In genomic region chr20:59785986-59786753, GRCh38 we compare ENCODE assay signal across 15 cellular contexts.
DNase-seq lines count a peak whose midpoint lies in the region; ATAC-seq and TF ChIP-seq lines count a peak whose summit lies in the region.
"Had no signal": no experiment of that assay in that cellular context is flagged by ENCODE, and none has a peak within 500 bp of the region (broad histone marks: within the 10 kb centered on the region; RNA-seq: fewer than 3 reads in every experiment).

No MANE protein-coding gene starts in this region.

- no peaks in the 10 kb centered on the region for H3K27me3 Mint-ChIP-seq in neural crest cell (ENCODE audit: low read depth)
- H3K27me3 Mint-ChIP-seq in activated T-cell treated with anti-CD3 and anti-CD28 coated beads, Interleukin-2, amount 50 U/mL, for 24 hours = peaks cover 25% of the 10 kb centered on the region

- DNase-seq in DMS53 (lab: John Stamatoyannopoulos, UW) (peak; percentile 40), DMS53 treated with DMSO at 0.1 percent for 48 hours (lab: John Stamatoyannopoulos, UW; ENCODE audit: unreplicated experiment) (no peak), GM13976 (ENCODE audit: low spot score) (peak; percentile 8), neural crest cell (ENCODE audit: low read depth, low spot score) (no peak)
- peak; percentile 32 for DNase-seq in activated CD8-positive, alpha-beta memory T cell treated with anti-CD3 and anti-CD28 coated beads, Interleukin-2, amount 50 U/mL, for 48 hours
- DNase-seq in activated T-cell treated with anti-CD3 and anti-CD28 coated beads, Interleukin-2, amount 50 U/mL, for 24 hours = no peak
- DNase-seq: IMR-90, NCI-H1436 treated with DMSO at 0.1 percent for 48 hours, NCI-H2081, NCI-H526 treated with DMSO at 0.1 percent for 48 hours, PC-9, SHP77 had no signal

- no peaks in the 10 kb centered on the region for H3K9me3 Mint-ChIP-seq in neural crest cell
- peaks cover 2% of the 10 kb centered on the region for H3K9me3 Mint-ChIP-seq in activated T-cell treated with anti-CD3 and anti-CD28 coated beads, Interleukin-2, amount 50 U/mL, for 24 hours

- ATAC-seq in HG03097 (IDR thresholded peaks at IDR 0.05; ENCODE audit: low FRiP score, unreplicated experiment) (no peak), HG03520 (IDR thresholded peaks at IDR 0.05; ENCODE audit: unreplicated experiment) (no peak)
- ATAC-seq: CD8-positive, alpha-beta T cell had no signal

- no peak for TF ChIP-seq CTCF in GM13976 (IDR thresholded peaks at IDR 0.05; ENCODE audit: borderline replicate concordance, control extremely low read depth, extremely low read depth, insufficient read depth, missing control alignments)
- TF ChIP-seq CTCF in neural crest cell (conservative IDR thresholded peaks at IDR 0.05) = no peak

- peak overlapping the region; percentile 94 for H3K27ac Mint-ChIP-seq in neural crest cell (ENCODE audit: unreplicated experiment)
- H3K27ac Mint-ChIP-seq in activated T-cell treated with anti-CD3 and anti-CD28 coated beads, Interleukin-2, amount 50 U/mL, for 24 hours = no peak overlapping the region
- H3K27ac Mint-ChIP-seq: CD8-positive, alpha-beta T cell had no signal

- no peak overlapping the region for H3K4me3 Mint-ChIP-seq in neural crest cell
- no peak overlapping the region for H3K4me3 Mint-ChIP-seq in activated T-cell treated with anti-CD3 and anti-CD28 coated beads, Interleukin-2, amount 50 U/mL, for 24 hours
- H3K4me3 Mint-ChIP-seq: CD8-positive, alpha-beta T cell had no signal

- peaks cover 3% of the 10 kb centered on the region for H3K36me3 Mint-ChIP-seq in neural crest cell (ENCODE audit: low read depth)
- H3K36me3 Mint-ChIP-seq in activated T-cell treated with anti-CD3 and anti-CD28 coated beads, Interleukin-2, amount 50 U/mL, for 24 hours (ENCODE audit: low read depth) = no peaks in the 10 kb centered on the region
- H3K36me3 Mint-ChIP-seq: CD8-positive, alpha-beta T cell had no signal

- in situ Hi-C loops in GM13976 (cut with MboI; ENCODE audit: low sequenced_read_pairs, unreplicated experiment) = no loop called here

- H3K4me1 Mint-ChIP-seq in neural crest cell = peaks cover 77% of the 10 kb centered on the region
- H3K4me1 Mint-ChIP-seq in activated T-cell treated with anti-CD3 and anti-CD28 coated beads, Interleukin-2, amount 50 U/mL, for 24 hours (ENCODE audit: low read depth) = no peaks in the 10 kb centered on the region

Comparison
In these comparisons a context has a peak if more than half of its experiments do, and no peak if none do; other contexts are left out.
1. DNase-seq: peak in DMS53 (single experiment), GM13976 (single experiment) and activated CD8-positive, alpha-beta memory T cell treated with anti-CD3 and anti-CD28 coated beads, Interleukin-2, amount 50 U/mL, for 48 hours (single experiment); none in DMS53 treated with DMSO at 0.1 percent for 48 hours (single experiment), neural crest cell (single experiment) and activated T-cell treated with anti-CD3 and anti-CD28 coated beads, Interleukin-2, amount 50 U/mL, for 24 hours (single experiment).